ENCODE assay signal across 9 cellular contexts in genomic region chr3:45599424-45599886, GRCh38. TPM values are rescaled to one million over a fixed set of nuclear protein-coding genes. Genes with fewer than 3 reads are reported as not detected.
DNase-seq lines count a peak whose midpoint lies in the region; TF ChIP-seq lines count a peak whose summit lies in the region.
"Had no signal": no experiment of that assay in that cellular context is flagged by ENCODE, and none has a peak within 500 bp of the region (broad histone marks: within the 10 kb centered on the region; RNA-seq: fewer than 3 reads in every experiment).

No MANE protein-coding gene starts in this region.

- no peaks in the 10 kb centered on the region for H3K9me3 Mint-ChIP-seq in activated T-cell treated with anti-CD3 and anti-CD28 coated beads, Interleukin-2, amount 50 U/mL, for 24 hours

- no peak for TF ChIP-seq EP300 in transverse colon (IDR thresholded peaks at IDR 0.05; ENCODE audit: low read depth)

- H3K27ac ChIP-seq in ascending aorta: peak overlapping the region; percentile 75 to 91
- H3K27ac ChIP-seq in transverse colon: peak overlapping the region; percentile 69 to 93 (median 78)
- H3K27ac ChIP-seq: skin epidermis had no signal

- intact Hi-C loops in ascending aorta (cut with DNase I) (loop anchor here (10.0 kb wide), 2 partner anchors 245 to 395 kb away; partner anchors contain the start of genes FYCO1 and LZTFL1), transverse colon (cut with DNase I; ENCODE audit: low total_unique reads) (no loop called here)

- peaks cover 37 to 80% of the 10 kb centered on the region in 2 donors for H3K4me1 ChIP-seq in ascending aorta
- peaks cover 42 to 71% (median 65%) of the 10 kb centered on the region in 4 donors for H3K4me1 ChIP-seq in transverse colon

- H3K4me3 Mint-ChIP-seq in activated T-cell treated with anti-CD3 and anti-CD28 coated beads, Interleukin-2, amount 50 U/mL, for 24 hours: peak overlapping the region; percentile 2

- H3K27me3 ChIP-seq in ascending aorta: no peaks in the 10 kb centered on the region
- no peaks in the 10 kb centered on the region for H3K27me3 ChIP-seq in transverse colon

- peaks cover 56% of the 10 kb centered on the region for H3K4me1 Mint-ChIP-seq in activated T-cell treated with anti-CD3 and anti-CD28 coated beads, Interleukin-2, amount 50 U/mL, for 24 hours (ENCODE audit: low read depth)

- in situ Hi-C loops in transverse colon (cut with MboI; ENCODE audit: low pct_ligation_motif_present in 1 of 4, low pct_unique_long_range_greater_than_20kb in 1 of 4, low sequenced_read_pairs in 3 of 4): loop anchor here in 2 of 4 donors (10.0 kb wide), 1 partner anchor 55 kb away; no protein-coding TSS in a partner anchor

- H3K36me3 ChIP-seq in ascending aorta: no peaks in the 10 kb centered on the region
- no peaks in the 10 kb centered on the region for H3K36me3 ChIP-seq in transverse colon

- H3K4me3 ChIP-seq in ascending aorta (peak overlapping the region in 1 of 2 donors; percentile 2), transverse colon (no peak overlapping the region)
- H3K4me3 ChIP-seq: skin epidermis had no signal

- peaks cover 75% of the 10 kb centered on the region for H3K36me3 Mint-ChIP-seq in activated T-cell treated with anti-CD3 and anti-CD28 coated beads, Interleukin-2, amount 50 U/mL, for 24 hours (ENCODE audit: low read depth)

- 44 to 49% methylated on average over 3 to 6 of the region's 6 CpGs for WGBS in transverse colon (ENCODE audit: low coverage in 1 of 2), 2 donors

- no peak overlapping the region for H3K27ac Mint-ChIP-seq in activated T-cell treated with anti-CD3 and anti-CD28 coated beads, Interleukin-2, amount 50 U/mL, for 24 hours

- no peaks in the 10 kb centered on the region for H3K27me3 Mint-ChIP-seq in activated T-cell treated with anti-CD3 and anti-CD28 coated beads, Interleukin-2, amount 50 U/mL, for 24 hours

- H3K9me3 ChIP-seq in ascending aorta: no peaks in the 10 kb centered on the region
- H3K9me3 ChIP-seq in transverse colon: no peaks in the 10 kb centered on the region

- no peak for TF ChIP-seq POLR2A in transverse colon (IDR thresholded peaks at IDR 0.05)

- no peak for TF ChIP-seq CTCF in ascending aorta (IDR thresholded peaks at IDR 0.05)
- no peak for TF ChIP-seq CTCF in transverse colon (IDR thresholded peaks at IDR 0.05)

- no peak for DNase-seq in activated T-cell treated with anti-CD3 and anti-CD28 coated beads, Interleukin-2, amount 50 U/mL, for 24 hours
- DNase-seq in activated T-cell treated with anti-CD3 and anti-CD28 coated beads for 4 hours (no peak), ascending aorta (ENCODE audit: low spot score in 2 of 2) (no peak), midbrain (lab: John Stamatoyannopoulos, UW) (peak; percentile 11), transverse colon (peak; percentile 51), SIG-M5 treated with dmso at 0.1 percent for 504 hours (lab: John Stamatoyannopoulos, UW; ENCODE audit: unreplicated experiment) (no peak), amniotic stem cell (lab: John Stamatoyannopoulos, UW) (no peak)
- no peak for DNase-seq in NK-92 treated with Interleukin-12 subunit alpha and Interleukin-12 subunit beta, amount 100 ng/mL, for 24 hours (lab: John Stamatoyannopoulos, UW)

RNA-seq across cellular contexts. Expression of gene LIMD1, which starts 4.9 kb away (rescaled TPM):
- total RNA-seq in ascending aorta (36.8 TPM), transverse colon (10 to 100 TPM; 28.3 to 84.9 (median 36.0) TPM)

Comparison
In these comparisons a context has a peak if more than half of its experiments do, and no peak if none do; other contexts are left out.
1. DNase-seq: peak in midbrain (single experiment) and transverse colon (single experiment); none in activated T-cell treated with anti-CD3 and anti-CD28 coated beads, Interleukin-2, amount 50 U/mL, for 24 hours (single experiment), activated T-cell treated with anti-CD3 and anti-CD28 coated beads for 4 hours (single experiment), ascending aorta (0 of 2), SIG-M5 treated with dmso at 0.1 percent for 504 hours (single experiment), amniotic stem cell (single experiment) and NK-92 treated with Interleukin-12 subunit alpha and Interleukin-12 subunit beta, amount 100 ng/mL, for 24 hours (single experiment).